1 cellular context compared by ENCODE assay signal in the genomic region with DNA sequence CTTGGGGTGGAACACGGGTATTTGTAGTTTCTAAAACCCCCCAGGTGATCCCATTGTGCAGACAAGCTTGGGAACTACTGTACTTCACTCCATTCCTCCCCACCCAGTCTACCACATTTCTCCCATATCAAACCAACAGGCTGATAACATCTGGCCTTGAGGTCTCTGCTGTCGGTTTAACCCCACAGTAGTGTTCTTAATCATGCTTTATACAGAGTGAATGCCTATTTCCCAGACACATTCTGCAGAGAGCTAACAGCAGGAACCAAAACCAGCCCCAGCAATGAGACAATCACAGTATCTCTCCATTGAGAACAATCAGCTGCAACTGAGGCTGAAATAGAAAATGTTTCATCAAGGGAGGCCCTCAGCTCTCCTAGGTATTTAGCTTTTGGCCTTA.
TF ChIP-seq lines count a peak whose summit lies in the region.

No MANE protein-coding gene starts in this region.

TF ChIP-seq in GM12878, 131 proteins besides CTCF, POLR2A, EP300 and RAD21 (continued from another document):
- TF ChIP-seq, protein P1, sequence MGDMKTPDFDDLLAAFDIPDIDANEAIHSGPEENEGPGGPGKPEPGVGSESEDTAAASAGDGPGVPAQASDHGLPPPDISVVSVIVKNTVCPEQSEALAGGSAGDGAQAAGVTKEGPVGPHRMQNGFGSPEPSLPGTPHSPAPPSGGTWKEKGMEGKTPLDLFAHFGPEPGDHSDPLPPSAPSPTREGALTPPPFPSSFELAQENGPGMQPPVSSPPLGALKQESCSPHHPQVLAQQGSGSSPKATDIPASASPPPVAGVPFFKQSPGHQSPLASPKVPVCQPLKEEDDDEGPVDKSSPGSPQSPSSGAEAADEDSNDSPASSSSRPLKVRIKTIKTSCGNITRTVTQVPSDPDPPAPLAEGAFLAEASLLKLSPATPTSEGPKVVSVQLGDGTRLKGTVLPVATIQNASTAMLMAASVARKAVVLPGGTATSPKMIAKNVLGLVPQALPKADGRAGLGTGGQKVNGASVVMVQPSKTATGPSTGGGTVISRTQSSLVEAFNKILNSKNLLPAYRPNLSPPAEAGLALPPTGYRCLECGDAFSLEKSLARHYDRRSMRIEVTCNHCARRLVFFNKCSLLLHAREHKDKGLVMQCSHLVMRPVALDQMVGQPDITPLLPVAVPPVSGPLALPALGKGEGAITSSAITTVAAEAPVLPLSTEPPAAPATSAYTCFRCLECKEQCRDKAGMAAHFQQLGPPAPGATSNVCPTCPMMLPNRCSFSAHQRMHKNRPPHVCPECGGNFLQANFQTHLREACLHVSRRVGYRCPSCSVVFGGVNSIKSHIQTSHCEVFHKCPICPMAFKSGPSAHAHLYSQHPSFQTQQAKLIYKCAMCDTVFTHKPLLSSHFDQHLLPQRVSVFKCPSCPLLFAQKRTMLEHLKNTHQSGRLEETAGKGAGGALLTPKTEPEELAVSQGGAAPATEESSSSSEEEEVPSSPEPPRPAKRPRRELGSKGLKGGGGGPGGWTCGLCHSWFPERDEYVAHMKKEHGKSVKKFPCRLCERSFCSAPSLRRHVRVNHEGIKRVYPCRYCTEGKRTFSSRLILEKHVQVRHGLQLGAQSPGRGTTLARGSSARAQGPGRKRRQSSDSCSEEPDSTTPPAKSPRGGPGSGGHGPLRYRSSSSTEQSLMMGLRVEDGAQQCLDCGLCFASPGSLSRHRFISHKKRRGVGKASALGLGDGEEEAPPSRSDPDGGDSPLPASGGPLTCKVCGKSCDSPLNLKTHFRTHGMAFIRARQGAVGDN (IDR thresholded peaks at IDR 0.05): 0 out of 2 replicates have a peak, but pooled peaks have one; percentile 21
